8 cellular contexts compared by ENCODE assay signal in genomic region chr22:23216331-23217170, GRCh38. TPM values are rescaled to one million over a fixed set of nuclear protein-coding genes. Genes with fewer than 3 reads are reported as not detected.
DNase-seq lines count a peak whose midpoint lies in the region; ATAC-seq and TF ChIP-seq lines count a peak whose summit lies in the region.

No MANE protein-coding gene starts in this region.

- peaks cover 2% of the 10 kb centered on the region for H3K36me3 Mint-ChIP-seq in activated CD4-positive, alpha-beta T cell treated with anti-CD3 and anti-CD28 coated beads for 36 hours (ENCODE audit: low read depth)
- no peaks in the 10 kb centered on the region for H3K36me3 Mint-ChIP-seq in nephron progenitor cell (ENCODE audit: low read depth)

- no peaks in the 10 kb centered on the region for H3K27me3 Mint-ChIP-seq in activated CD4-positive, alpha-beta T cell treated with anti-CD3 and anti-CD28 coated beads for 36 hours
- peaks cover 9% of the 10 kb centered on the region for H3K27me3 Mint-ChIP-seq in nephron progenitor cell (ENCODE audit: low read depth, poor library complexity)

- peak overlapping the region; percentile 53 for H3K27ac ChIP-seq in effector memory CD4-positive, alpha-beta T cell (ENCODE audit: insufficient read depth, low read length, poor library complexity, severe bottlenecking)

- H3K4me3 ChIP-seq in effector memory CD4-positive, alpha-beta T cell (ENCODE audit: insufficient read depth, low read depth, low read length, poor library complexity, severe bottlenecking): peak overlapping the region; percentile 14

- H3K4me3 Mint-ChIP-seq in activated CD4-positive, alpha-beta T cell treated with anti-CD3 and anti-CD28 coated beads for 36 hours: peak overlapping the region; percentile 63
- H3K4me3 Mint-ChIP-seq in nephron progenitor cell: no peak overlapping the region

- in situ Hi-C loops in KBM-7 (cut with MboI; ENCODE audit: low pct_unique_long_range_greater_than_20kb, low sequenced_read_pairs) (no loop called here), GM13977 (cut with MboI; ENCODE audit: low pct_unique_long_range_greater_than_20kb, low sequenced_read_pairs, unreplicated experiment) (no loop called here)

- TF ChIP-seq CTCF in GM13977 (IDR thresholded peaks at IDR 0.05; ENCODE audit: extremely low read depth, insufficient read depth, missing control alignments): no peak
- TF ChIP-seq CTCF in nephron progenitor cell (IDR thresholded peaks at IDR 0.05): no peak

- CTCF ChIA-PET in activated CD4-positive, alpha-beta T cell treated with anti-CD3 and anti-CD28 coated beads for 36 hours (lab: Charles Lee): interaction anchor here (0.6 to 1.8 kb wide), 9 partner anchors 10 to 207 kb away, joined by 3 to 8 read pairs (median 4); no protein-coding TSS in a partner anchor

- peak overlapping the region; percentile 84 for H3K27ac Mint-ChIP-seq in activated CD4-positive, alpha-beta T cell treated with anti-CD3 and anti-CD28 coated beads for 36 hours
- no peak overlapping the region for H3K27ac Mint-ChIP-seq in nephron progenitor cell

- ATAC-seq in activated CD4-positive, alpha-beta T cell treated with anti-CD3 and anti-CD28 coated beads for 36 hours: peak; percentile 62
- ATAC-seq in HG02759 (IDR thresholded peaks at IDR 0.05; ENCODE audit: unreplicated experiment): no peak

- H3K9me3 Mint-ChIP-seq in activated CD4-positive, alpha-beta T cell treated with anti-CD3 and anti-CD28 coated beads for 36 hours (ENCODE audit: low read depth): no peaks in the 10 kb centered on the region
- no peaks in the 10 kb centered on the region for H3K9me3 Mint-ChIP-seq in nephron progenitor cell

- peaks cover 89% of the 10 kb centered on the region for H3K4me1 Mint-ChIP-seq in activated CD4-positive, alpha-beta T cell treated with anti-CD3 and anti-CD28 coated beads for 36 hours
- peaks cover 79% of the 10 kb centered on the region for H3K4me1 Mint-ChIP-seq in nephron progenitor cell

- peaks cover 72% of the 10 kb centered on the region for H3K4me1 ChIP-seq in effector memory CD4-positive, alpha-beta T cell (ENCODE audit: control insufficient read depth, insufficient read depth, low read length, poor library complexity, severe bottlenecking)

- DNase-seq in KBM-7 (peak; percentile 74), GM13977 (ENCODE audit: low spot score) (no peak), nephron progenitor cell (no peak), NCI-H1436 treated with DMSO at 0.1 percent for 48 hours (lab: John Stamatoyannopoulos, UW) (no peak)
- DNase-seq in activated CD4-positive, alpha-beta T cell treated with anti-CD3 and anti-CD28 coated beads for 36 hours: peak; percentile 79
- peak; percentile 19 to 34 (median 27) for DNase-seq in effector memory CD4-positive, alpha-beta T cell
- DNase-seq in stimulated activated CD8-positive, alpha-beta memory T cell treated with anti-CD3 and anti-CD28 coated beads, Interleukin-12 subunit alpha, Interleukin-12 subunit beta, amount 100 ng/mL, for 1 hour (ENCODE audit: low read depth): peak; percentile 32

- intact Hi-C loops in activated CD4-positive, alpha-beta T cell treated with anti-CD3 and anti-CD28 coated beads for 36 hours (cut with DNase I, micrococcal nuclease): loop anchor here (1.0 to 10.0 kb wide), 8 partner anchors 27 to 618 kb away; partner anchors contain the start of genes DERL3 (in 1 of the 2) and RSPH14 (in 1 of the 2)

- no peaks in the 10 kb centered on the region for H3K27me3 ChIP-seq in effector memory CD4-positive, alpha-beta T cell (replicated peaks; ENCODE audit: control insufficient read depth, insufficient read depth, low read length, poor library complexity, severe bottlenecking)

- POLR2A ChIA-PET in activated CD4-positive, alpha-beta T cell treated with anti-CD3 and anti-CD28 coated beads for 36 hours (lab: Charles Lee): interaction anchor here (0.6 to 1.7 kb wide), 4 partner anchors 18 to 147 kb away, joined by 3 to 10 read pairs (median 3); partner anchors contain the start of gene RAB36

- H3K9me3 ChIP-seq in effector memory CD4-positive, alpha-beta T cell (ENCODE audit: control insufficient read depth, low read length): no peaks in the 10 kb centered on the region

- no peaks in the 10 kb centered on the region for H3K36me3 ChIP-seq in effector memory CD4-positive, alpha-beta T cell (ENCODE audit: control insufficient read depth, insufficient read depth, low read length)

RNA-seq across cellular contexts. Expression of gene BCR, which starts 36.2 kb away (rescaled TPM):
- 10 to 100 TPM; 45.5 to 58.0 TPM for total RNA-seq in activated CD4-positive, alpha-beta T cell treated with anti-CD3 and anti-CD28 coated beads for 36 hours

Comparison
In these comparisons a context has a peak if more than half of its experiments do, and no peak if none do; other contexts are left out.
1. DNase-seq: peak in KBM-7 (single experiment), activated CD4-positive, alpha-beta T cell treated with anti-CD3 and anti-CD28 coated beads for 36 hours (single experiment), effector memory CD4-positive, alpha-beta T cell (3 of 3) and stimulated activated CD8-positive, alpha-beta memory T cell treated with anti-CD3 and anti-CD28 coated beads, Interleukin-12 subunit alpha, Interleukin-12 subunit beta, amount 100 ng/mL, for 1 hour (single experiment); none in GM13977 (single experiment), nephron progenitor cell (single experiment) and NCI-H1436 treated with DMSO at 0.1 percent for 48 hours (single experiment).